ENCODE assay signal across 2 cellular contexts in genomic region chr17:21061158-21061835, GRCh38.
TF ChIP-seq lines count a peak whose summit lies in the region.

No MANE protein-coding gene starts in this region.

TF ChIP-seq in GM12891, 5 proteins besides CTCF, POLR2A, EP300 and RAD21:
- no peak for TF ChIP-seq TAF1 (IDR thresholded peaks at IDR 0.05; ENCODE audit: low read depth, low read length)
- TF ChIP-seq SPI1 (IDR thresholded peaks at IDR 0.05; ENCODE audit: low read depth, low read length): no peak
- TF ChIP-seq POU2F2 (IDR thresholded peaks at IDR 0.05; ENCODE audit: low read depth, low read length): no peak
- TF ChIP-seq PAX5 (IDR thresholded peaks at IDR 0.05; ENCODE audit: insufficient read depth, low read length, severe bottlenecking): no peak
- no peak for TF ChIP-seq POLR2AphosphoS5 (IDR thresholded peaks at IDR 0.05; ENCODE audit: low read depth, low read length)

TF ChIP-seq in GM12878, 131 proteins besides CTCF, POLR2A, EP300 and RAD21:
- TF ChIP-seq TCF12 (IDR thresholded peaks at IDR 0.05; ENCODE audit: low read depth, low read length): no peak
- TF ChIP-seq CEBPZ (IDR thresholded peaks at IDR 0.05; ENCODE audit: low read depth, low read length): no peak
- TF ChIP-seq ESRRA (IDR thresholded peaks at IDR 0.05; ENCODE audit: low read length): no peak
- TF ChIP-seq FOXM1 (IDR thresholded peaks at IDR 0.05; ENCODE audit: low read depth, low read length): no peak
- TF ChIP-seq SMAD1 (IDR thresholded peaks at IDR 0.05; ENCODE audit: low read depth, partially characterized antibody): no peak
- TF ChIP-seq SMC3 (IDR thresholded peaks at IDR 0.05; ENCODE audit: borderline replicate concordance, low read length): no peak
- no peak for TF ChIP-seq EGR1 (IDR thresholded peaks at IDR 0.05; ENCODE audit: borderline replicate concordance in 1 of 2, low read depth in 2 of 2, low read length in 2 of 2)
- no peak for TF ChIP-seq ZNF217 (IDR thresholded peaks at IDR 0.05)
- TF ChIP-seq ATF3 (IDR thresholded peaks at IDR 0.05; ENCODE audit: borderline replicate concordance, extremely low read depth, low read depth, low read length): no peak
- no peak for TF ChIP-seq E4F1 (IDR thresholded peaks at IDR 0.05; ENCODE audit: borderline replicate concordance, partially characterized antibody)
- TF ChIP-seq CEBPB (IDR thresholded peaks at IDR 0.05; ENCODE audit: borderline replicate concordance in 1 of 2, low read depth in 2 of 2, low read length in 2 of 2): no peak
- TF ChIP-seq NBN (IDR thresholded peaks at IDR 0.05): no peak
- no peak for TF ChIP-seq POLR2AphosphoS5 (IDR thresholded peaks at IDR 0.05; ENCODE audit: low read length)
- no peak for TF ChIP-seq SP1 (IDR thresholded peaks at IDR 0.05; ENCODE audit: low read depth, low read length)
- TF ChIP-seq SIX5 (IDR thresholded peaks at IDR 0.05; ENCODE audit: low read depth, low read length, severe bottlenecking): no peak
- TF ChIP-seq TCF3 (IDR thresholded peaks at IDR 0.05; ENCODE audit: borderline replicate concordance, insufficient read depth, low read depth, low read length): no peak
